ENCODE assay signal across 15 cellular contexts in genomic region chr3:159929894-159930235, GRCh38. TPM values are rescaled to one million over a fixed set of nuclear protein-coding genes. Genes with fewer than 3 reads are reported as not detected.
DNase-seq lines count a peak whose midpoint lies in the region; ATAC-seq and TF ChIP-seq lines count a peak whose summit lies in the region.
"Had no signal": no experiment of that assay in that cellular context is flagged by ENCODE, and none has a peak within 500 bp of the region (broad histone marks: within the 10 kb centered on the region; RNA-seq: fewer than 3 reads in every experiment).

No MANE protein-coding gene starts in this region.

- DNase-seq in HL-60 (ENCODE audit: low read depth in 1 of 2, low spot score in 1 of 2) (no peak), dorsolateral prefrontal cortex (no peak), osteoblast (ENCODE audit: insufficient read length, low spot score, missing footprints) (peak; percentile 76), immature natural killer cell (no peak), NCI-H1694 treated with DMSO at 0.1 percent for 48 hours (lab: John Stamatoyannopoulos, UW) (no peak)
- DNase-seq in naive thymus-derived CD8-positive, alpha-beta T cell, result no peak
- DNase-seq: BE2C, NCI-H2029, NCI-H748 treated with DMSO at 0.1 percent for 48 hours had no signal

- no peak for ATAC-seq in GM18517 (IDR thresholded peaks at IDR 0.05; ENCODE audit: unreplicated experiment)
- ATAC-seq in naive thymus-derived CD8-positive, alpha-beta T cell, result no peak

- H2AFZ ChIP-seq in ACC112 (ENCODE audit: low read length, unreplicated experiment) (peak overlapping the region; percentile 97), osteoblast (ENCODE audit: low read length) (peak overlapping the region; percentile 83)

- peaks cover 3 to 15% (median 3%) of the 10 kb centered on the region in 3 donors for H3K27me3 Mint-ChIP-seq in immature natural killer cell (ENCODE audit: low read depth in 3 of 3)
- H3K27me3 Mint-ChIP-seq in naive thymus-derived CD8-positive, alpha-beta T cell, result peaks cover 0 to 13% (median 0%) of the 10 kb centered on the region in 5 donors
- H3K27me3 Mint-ChIP-seq: type B pancreatic cell had no signal

- no peak overlapping the region for H3K4me3 Mint-ChIP-seq in immature natural killer cell
- H3K4me3 Mint-ChIP-seq in naive thymus-derived CD8-positive, alpha-beta T cell, result no peak overlapping the region
- H3K4me3 Mint-ChIP-seq: type B pancreatic cell had no signal

- H3K4me3 ChIP-seq in ACC112 (ENCODE audit: low read depth, low read length) (peak overlapping the region; percentile 63), HL-60 (replicated peaks; ENCODE audit: insufficient read depth, low read length) (no peak overlapping the region), dorsolateral prefrontal cortex (no peak overlapping the region), osteoblast (ENCODE audit: insufficient read depth, low read length) (peak overlapping the region; percentile 43)
- H3K4me3 ChIP-seq: lung had no signal

- H3K36me3 Mint-ChIP-seq in immature natural killer cell, result peaks cover 3 to 6% (median 4%) of the 10 kb centered on the region in 3 donors
- peaks cover 0 to 19% (median 10%) of the 10 kb centered on the region in 3 donors for H3K36me3 Mint-ChIP-seq in naive thymus-derived CD8-positive, alpha-beta T cell

- intact Hi-C loops in dorsolateral prefrontal cortex (cut with DNase I), result no loop called here

- H3K27ac ChIP-seq in ACC112 (ENCODE audit: low read depth, low read length) (peak overlapping the region; percentile 94), HL-60 (replicated peaks) (peak overlapping the region; percentile 23; the same call in 1 of the 2 replicates), dorsolateral prefrontal cortex (peak overlapping the region in 32 of 59 donors; percentile 0 to 68 (median 44)), osteoblast (ENCODE audit: low read depth, low read length) (peak overlapping the region; percentile 90)
- H3K27ac ChIP-seq: KMS-11 had no signal

- peaks cover 6 to 20% (median 11%) of the 10 kb centered on the region in 6 donors for H3K9me3 Mint-ChIP-seq in immature natural killer cell
- H3K9me3 Mint-ChIP-seq in naive thymus-derived CD8-positive, alpha-beta T cell, result peaks cover 7 to 23% (median 21%) of the 10 kb centered on the region in 9 donors
- H3K9me3 Mint-ChIP-seq: type B pancreatic cell had no signal

- POLR2A ChIA-PET in naive thymus-derived CD8-positive, alpha-beta T cell (lab: Charles Lee), result no interaction called here

- H3K36me3 ChIP-seq in ACC112 (ENCODE audit: insufficient read depth, low read length), result no peaks in the 10 kb centered on the region
- H3K36me3 ChIP-seq in osteoblast (ENCODE audit: insufficient read depth, low read length), result no peaks in the 10 kb centered on the region
- H3K36me3 ChIP-seq: BE2C had no signal

- H3K9me3 ChIP-seq in osteoblast (ENCODE audit: low read depth, low read length), result peaks cover 5% of the 10 kb centered on the region

- peak overlapping the region; percentile 69 for H3K4me2 ChIP-seq in osteoblast (ENCODE audit: insufficient read depth, low read length)
- H3K4me2 ChIP-seq: KMS-11 had no signal

- H3K4me1 Mint-ChIP-seq in immature natural killer cell, result peaks cover 4 to 7% of the 10 kb centered on the region in 2 donors
- H3K4me1 Mint-ChIP-seq in naive thymus-derived CD8-positive, alpha-beta T cell, result peaks cover 0 to 14% (median 1%) of the 10 kb centered on the region in 4 donors

- no peak for TF ChIP-seq CTCF in HL-60 (IDR thresholded peaks at IDR 0.05; ENCODE audit: insufficient read depth, low read length)
- no peak for TF ChIP-seq CTCF in dorsolateral prefrontal cortex (IDR thresholded peaks at IDR 0.05 in 54 of 56, conservative IDR thresholded peaks at IDR 0.05 in 2 of 56; ENCODE audit: low read depth in 1 of 56, partially characterized antibody in 56 of 56)
- TF ChIP-seq CTCF in osteoblast (IDR thresholded peaks at IDR 0.05; ENCODE audit: extremely low read depth, low read depth, low read length), result no peak

- H3K4me1 ChIP-seq in ACC112 (ENCODE audit: control insufficient read depth, insufficient read depth, low read length, unreplicated experiment) (peaks cover 27% of the 10 kb centered on the region), osteoblast (ENCODE audit: insufficient read depth, low read length) (peaks cover 32% of the 10 kb centered on the region)
- H3K4me1 ChIP-seq: BE2C had no signal

- no peak overlapping the region for H3K27ac Mint-ChIP-seq in immature natural killer cell
- peak overlapping the region in 1 of 10 donors; percentile 13 for H3K27ac Mint-ChIP-seq in naive thymus-derived CD8-positive, alpha-beta T cell

- no peaks in the 10 kb centered on the region for H3K27me3 ChIP-seq in ACC112 (ENCODE audit: insufficient read depth, low read length)
- no peaks in the 10 kb centered on the region for H3K27me3 ChIP-seq in HL-60 (ENCODE audit: insufficient read depth, poor library complexity, severe bottlenecking)
- no peaks in the 10 kb centered on the region for H3K27me3 ChIP-seq in dorsolateral prefrontal cortex
- H3K27me3 ChIP-seq in osteoblast (ENCODE audit: insufficient read depth, low read length), result no peaks in the 10 kb centered on the region
- H3K27me3 ChIP-seq: BE2C had no signal

- no peaks in the 10 kb centered on the region for H3K79me2 ChIP-seq in ACC112 (ENCODE audit: control insufficient read depth, insufficient read depth, low read length, unreplicated experiment)
- no peaks in the 10 kb centered on the region for H3K79me2 ChIP-seq in osteoblast (ENCODE audit: insufficient read depth, low read length)

- no peaks in the 10 kb centered on the region for H4K20me1 ChIP-seq in osteoblast (ENCODE audit: insufficient read depth, low read length)

RNA-seq across cellular contexts. Expression of gene IL12A, which starts 58.8 kb away (rescaled TPM):
- 1 to 10 TPM in 87 of 120 experiments, under 1 TPM in 28, not detected in 5; 0.38 to 6.5 (median 1.4) TPM for total RNA-seq in dorsolateral prefrontal cortex
- total RNA-seq in osteoblast, result 3.2 and 4.7 TPM in 2 replicates
- polyA plus RNA-seq in immature natural killer cell, result under 1 TPM in 2 of 3 donors, not detected in 1; 0.12 to 0.27 TPM
- 1 to 10 TPM; 1.0 to 3.0 TPM for total RNA-seq in naive thymus-derived CD8-positive, alpha-beta T cell
- polyA plus RNA-seq in naive thymus-derived CD8-positive, alpha-beta T cell, result under 1 TPM; 0.37 to 0.60 (median 0.43) TPM
- total RNA-seq: activated CD8-positive, alpha-beta memory T cell treated with anti-CD3 and anti-CD28 coated beads for 36 hours had no signal

Comparison
In these comparisons a context has a peak if more than half of its experiments do, and no peak if none do; other contexts are left out.
1. H3K27ac ChIP-seq: peak in every context shown above with its lines; median percentile 94 in ACC112; 90 in osteoblast; 44 in dorsolateral prefrontal cortex; 23 in HL-60.
2. H3K4me3 ChIP-seq: peak in ACC112 (single experiment) and osteoblast (single experiment); none in HL-60 (single experiment) and dorsolateral prefrontal cortex (0 of 59).